Comparison of ENCODE assay signal across 26 cellular contexts in the genomic region with DNA sequence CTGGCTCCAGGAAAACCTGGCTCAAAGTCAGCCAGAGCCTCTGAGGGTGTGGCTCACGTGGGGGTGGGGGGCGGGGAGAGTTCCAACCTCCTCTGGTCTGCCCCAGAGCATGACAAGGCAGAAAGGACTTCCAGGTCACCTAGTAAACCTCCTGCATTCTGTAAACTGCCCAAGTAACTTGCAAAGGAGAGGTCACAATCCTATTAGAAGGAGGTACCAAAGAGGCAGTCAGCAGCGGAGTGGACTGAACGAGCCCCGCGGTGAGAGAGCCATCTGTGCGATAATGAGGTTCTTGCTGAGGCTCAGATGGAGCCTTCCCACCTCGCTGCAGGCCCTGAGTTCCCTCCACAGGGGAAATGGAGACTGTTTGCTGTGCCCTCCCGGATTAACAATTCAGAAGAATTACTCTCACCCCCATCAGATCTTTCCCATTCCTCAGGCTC. TPM values are rescaled to one million over a fixed set of nuclear protein-coding genes. Genes with fewer than 3 reads are reported as not detected.
A peak's percentile ranks its signal among the peaks of the same experiment; 100 is the strongest.
DNase-seq lines count a peak whose midpoint lies in the region; ATAC-seq, FAIRE-seq and TF ChIP-seq lines count a peak whose summit lies in the region.
"Had no signal": no experiment of that assay in that cellular context is flagged by ENCODE, and none has a peak within 500 bp of the region (broad histone marks: within the 10 kb centered on the region; RNA-seq: fewer than 3 reads in every experiment).

No MANE protein-coding gene starts in this region.

- no peak for FAIRE-seq in HepG2 (lab: Jason Lieb, UNC)
- FAIRE-seq: A549, H54, TTC549 had no signal

- no peak overlapping the region for H3K9ac ChIP-seq in Loucy (ENCODE audit: low read depth, low read length, poor library complexity, severe bottlenecking)
- no peak overlapping the region for H3K9ac ChIP-seq in HepG2 (ENCODE audit: insufficient read depth, low read depth, low read length)

- H3K9me3 ChIP-seq in Loucy (ENCODE audit: insufficient read depth, low read depth, low read length): no peaks in the 10 kb centered on the region
- H3K9me3 ChIP-seq in HepG2 (ENCODE audit: low read length): no peaks in the 10 kb centered on the region
- H3K9me3 ChIP-seq: A549, BE2C, right atrium auricular region, transverse colon had no signal

- no peak overlapping the region for H3K4me3 ChIP-seq in Loucy (ENCODE audit: low read length, poor library complexity, severe bottlenecking)
- H3K4me3 ChIP-seq in HepG2 (replicated peaks in 1 of 3; ENCODE audit: insufficient read depth in 1 of 3, low read depth in 2 of 3, low read length in 3 of 3): no peak overlapping the region
- H3K4me3 ChIP-seq: A549, cardiac muscle cell, right atrium auricular region, transverse colon had no signal

- H3K36me3 ChIP-seq in Loucy (ENCODE audit: insufficient read depth, low read length) (no peaks in the 10 kb centered on the region), HepG2 (replicated peaks in 1 of 2; ENCODE audit: control insufficient read depth in 1 of 2, insufficient read depth in 2 of 2, low read length in 2 of 2) (no peaks in the 10 kb centered on the region)
- H3K36me3 ChIP-seq: BE2C, cardiac muscle cell, right atrium auricular region, transverse colon had no signal

- TF ChIP-seq RAD21 in HepG2 (CRISPR knock-in tag; IDR thresholded peaks at IDR 0.05): no peak

- H3K79me2 ChIP-seq in Loucy (ENCODE audit: insufficient read depth, low read length) (no peaks in the 10 kb centered on the region), HepG2 (ENCODE audit: insufficient read depth, low read length) (no peaks in the 10 kb centered on the region)

- no peak overlapping the region for H3K27ac ChIP-seq in HepG2 (ENCODE audit: extremely low read length, insufficient read depth, low read length)
- H3K27ac ChIP-seq: cardiac muscle cell, right atrium auricular region, transverse colon had no signal

- H3K27me3 ChIP-seq in Loucy (ENCODE audit: insufficient read depth, low read length, poor library complexity, severe bottlenecking): no peaks in the 10 kb centered on the region
- H3K27me3 ChIP-seq in HepG2 (ENCODE audit: control insufficient read depth in 1 of 2, insufficient read depth in 2 of 2, low read length in 2 of 2): peaks cover 0 to 5% of the 10 kb centered on the region in 2 experiments; a peak in 1 of 5 replicates
- H3K27me3 ChIP-seq: BE2C, cardiac muscle cell, right atrium auricular region, transverse colon had no signal

- 16% methylated on average over 3 of the region's 9 CpGs for WGBS in HepG2 (ENCODE audit: low lambda C conversion rate)

- peak; percentile 76 for DNase-seq in ELF-1 (ENCODE audit: low read depth, low spot score)
- DNase-seq in SW480 (ENCODE audit: low spot score): peak; percentile 14
- no peak for DNase-seq in HepG2 (ENCODE audit: low spot score)
- DNase-seq in left ventricle myocardium superior: no peak
- no peak for DNase-seq in putamen (ENCODE audit: low spot score)
- DNase-seq: activated CD4-positive, alpha-beta T cell treated with anti-CD3 and anti-CD28 coated beads for 48 hours; activated naive CD4-positive, alpha-beta T cell treated with anti-CD3 and anti-CD28 coated beads, Interleukin-2, amount 10 ng/mL, durations not matched to agents 7 days and 5 days; anterior cingulate cortex; BE2C; dermis blood vessel endothelial cell; EL; naive thymus-derived CD8-positive, alpha-beta T cell; NCI-H1105; NCI-H2171; NCI-H526 treated with DMSO at 0.1 percent for 48 hours; Right ventricle myocardium superior; stimulated activated CD4-positive, alpha-beta T cell treated with anti-CD3 and anti-CD28 coated beads, Interleukin-4, amount 100 ng/mL, for 24 hours; transverse colon had no signal

- no peaks in the 10 kb centered on the region for H4K20me1 ChIP-seq in Loucy (ENCODE audit: insufficient read depth, low read length, poor library complexity, severe bottlenecking)
- H4K20me1 ChIP-seq in HepG2 (ENCODE audit: insufficient read depth, low read length): no peaks in the 10 kb centered on the region

- POLR2A ChIA-PET in HepG2 (lab: Yijun Ruan, JAX): no interaction called here

- TF ChIP-seq EP300 in HepG2 (IDR thresholded peaks at IDR 0.05; ENCODE audit: low read depth in 2 of 2, low read length in 2 of 2) (no peak), HepG2 (CRISPR knock-in tag; IDR thresholded peaks at IDR 0.05; ENCODE audit: borderline replicate concordance) (no peak)

- intact Hi-C loops in HepG2 (cut with micrococcal nuclease; ENCODE audit: unreplicated experiment) (loop anchor here (10.0 kb wide), 2 partner anchors 114 to 196 kb away; no protein-coding TSS in a partner anchor), left ventricle myocardium superior (cut with micrococcal nuclease) (no loop called here)

- H3K4me2 ChIP-seq in Loucy (ENCODE audit: low read depth, low read length, poor library complexity, severe bottlenecking): no peak overlapping the region
- 0 out of 2 replicates have a peak overlapping the region, but pooled peaks have one; percentile 32 for H3K4me2 ChIP-seq in HepG2 (ENCODE audit: low read depth, low read length)
- H3K4me2 ChIP-seq: A549 had no signal

- no peak for TF ChIP-seq POLR2A in HepG2 (IDR thresholded peaks at IDR 0.05; ENCODE audit: insufficient read depth in 1 of 2, low read depth in 2 of 2, low read length in 2 of 2)

- ATAC-seq in HepG2 (no peak), left ventricle myocardium superior (no peak), HG02938 (IDR thresholded peaks at IDR 0.05; ENCODE audit: unreplicated experiment) (no peak), GM21528 (IDR thresholded peaks at IDR 0.05; ENCODE audit: low FRiP score, unreplicated experiment) (no peak)
- ATAC-seq: A549; naive thymus-derived CD8-positive, alpha-beta T cell had no signal

- in situ Hi-C loops in HepG2 (cut with HindIII; ENCODE audit: extremely low pct_ligation_motif_present, low pct_unique_long_range_greater_than_20kb): no loop called here

- TF ChIP-seq CTCF in Loucy (conservative IDR thresholded peaks at IDR 0.05; ENCODE audit: low read length) (no peak), HepG2 (CRISPR knock-in tag; IDR thresholded peaks at IDR 0.05) (no peak)

- H2AFZ ChIP-seq in Loucy (ENCODE audit: low read length) (0 out of 2 replicates have a peak overlapping the region, but pooled peaks have one; percentile 66), HepG2 (ENCODE audit: low read length) (no peak overlapping the region)

- BruUV-seq in HepG2 (replicated peaks; lab: Mats Ljungman, UMichigan): no TSS peak

- no peaks in the 10 kb centered on the region for H3F3A ChIP-seq in Loucy (ENCODE audit: low read depth)

- H3K9me2 ChIP-seq in Loucy (replicated peaks; ENCODE audit: low read depth, low read length): no peaks in the 10 kb centered on the region

- CTCF ChIA-PET in HepG2 (lab: Yijun Ruan, JAX; ENCODE audit: low intra/inter-chr PET ratio, low total read pairs): no interaction called here

- H3K4me1 ChIP-seq in Loucy (ENCODE audit: insufficient read depth, low read length, poor library complexity, severe bottlenecking) (peaks cover 16% of the 10 kb centered on the region), HepG2 (ENCODE audit: insufficient read depth, low read length) (peaks cover 34% of the 10 kb centered on the region)
- H3K4me1 ChIP-seq: BE2C had no signal

TF ChIP-seq in HepG2, 621 proteins besides CTCF, POLR2A, EP300 and RAD21 (continues in another document):
- TF ChIP-seq ZNF841 (CRISPR knock-in tag; IDR thresholded peaks at IDR 0.05; ENCODE audit: borderline replicate concordance) (no peak), NKX3-1 (CRISPR knock-in tag; IDR thresholded peaks at IDR 0.05) (no peak)
- TF ChIP-seq, protein P1, sequence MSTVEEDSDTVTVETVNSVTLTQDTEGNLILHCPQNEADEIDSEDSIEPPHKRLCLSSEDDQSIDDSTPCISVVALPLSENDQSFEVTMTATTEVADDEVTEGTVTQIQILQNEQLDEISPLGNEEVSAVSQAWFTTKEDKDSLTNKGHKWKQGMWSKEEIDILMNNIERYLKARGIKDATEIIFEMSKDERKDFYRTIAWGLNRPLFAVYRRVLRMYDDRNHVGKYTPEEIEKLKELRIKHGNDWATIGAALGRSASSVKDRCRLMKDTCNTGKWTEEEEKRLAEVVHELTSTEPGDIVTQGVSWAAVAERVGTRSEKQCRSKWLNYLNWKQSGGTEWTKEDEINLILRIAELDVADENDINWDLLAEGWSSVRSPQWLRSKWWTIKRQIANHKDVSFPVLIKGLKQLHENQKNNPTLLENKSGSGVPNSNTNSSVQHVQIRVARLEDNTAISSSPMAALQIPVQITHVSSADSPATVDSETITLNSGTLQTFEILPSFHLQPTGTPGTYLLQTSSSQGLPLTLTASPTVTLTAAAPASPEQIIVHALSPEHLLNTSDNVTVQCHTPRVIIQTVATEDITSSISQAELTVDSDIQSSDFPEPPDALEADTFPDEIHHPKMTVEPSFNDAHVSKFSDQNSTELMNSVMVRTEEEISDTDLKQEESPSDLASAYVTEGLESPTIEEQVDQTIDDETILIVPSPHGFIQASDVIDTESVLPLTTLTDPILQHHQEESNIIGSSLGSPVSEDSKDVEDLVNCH (CRISPR knock-in tag; IDR thresholded peaks at IDR 0.05): no peak

RNA-seq across cellular contexts. Expression of gene GATA6, which starts 58.9 kb away (rescaled TPM):
- total RNA-seq in HepG2 (2016; rRNA removed; fragmentation: Illumina TruSeq; extraction: Trizol): 2.9 and 3.2 TPM in 2 replicates
- total RNA-seq in HepG2 (2016; cell fraction: cytosol; rRNA removed; fragmentation: Illumina TruSeq; extraction: Trizol; ENCODE audit: low read depth): 0.53 and 0.71 TPM in 2 replicates
- 2.5 and 3.4 TPM in 2 replicates for total RNA-seq in HepG2 (2016; cell fraction: insoluble cytoplasmic fraction; rRNA removed; fragmentation: Illumina TruSeq; extraction: Trizol)
- total RNA-seq in HepG2 (2016; cell fraction: membrane; rRNA removed; fragmentation: Illumina TruSeq; extraction: Trizol): 2.1 and 2.4 TPM in 2 replicates
- total RNA-seq in HepG2 (2016; cell fraction: nucleus; rRNA removed; fragmentation: Illumina TruSeq; extraction: Trizol): 2.9 and 3.3 TPM in 2 replicates
- 0.84 and 0.95 TPM in 2 replicates for polyA plus RNA-seq in HepG2 (2011; rRNA removed)
- 0.38 and 0.39 TPM in 2 replicates for polyA plus RNA-seq in HepG2 (2011; cell fraction: cytosol; rRNA removed)
- 1.6 and 2.6 TPM in 2 replicates for polyA plus RNA-seq in HepG2 (2011; cell fraction: nucleus; rRNA removed)
- 0.52 and 0.87 TPM in 2 replicates for polyA plus RNA-seq in HepG2 (2012)
- polyA plus RNA-seq in HepG2 (2016; cell fraction: cytosol; fragmentation: Illumina TruSeq; extraction: Trizol; ENCODE audit: low read depth): 0.33 and 0.35 TPM in 2 replicates
- 3.6 and 4.5 TPM in 2 replicates for polyA plus RNA-seq in HepG2 (2016; cell fraction: insoluble cytoplasmic fraction; fragmentation: Illumina TruSeq; extraction: Trizol; ENCODE audit: low read depth)
- 0.98 and 1.2 TPM in 2 replicates for polyA plus RNA-seq in HepG2 (2016; cell fraction: membrane; fragmentation: Illumina TruSeq; extraction: Trizol; ENCODE audit: low read depth)
- 4.1 and 6.0 TPM in 2 replicates for polyA plus RNA-seq in HepG2 (2016; cell fraction: nucleus; fragmentation: Illumina TruSeq; extraction: Trizol; ENCODE audit: insufficient read depth, low read depth)
- polyA minus RNA-seq in HepG2 (2011; rRNA and poly(A)+ RNA removed; ENCODE audit: low replicate concordance): 1.2 and 1.3 TPM in 2 replicates
- polyA minus RNA-seq in HepG2 (2011; cell fraction: cytosol; rRNA and poly(A)+ RNA removed): 0.89 and 1.1 TPM in 2 replicates
- 2.0 and 3.2 TPM in 2 replicates for polyA minus RNA-seq in HepG2 (2011; cell fraction: nucleus; rRNA and poly(A)+ RNA removed)
- total RNA-seq in left ventricle myocardium superior: 62.3 TPM

Comparison
In these comparisons a context has a peak if more than half of its experiments do, and no peak if none do; other contexts are left out.
1. DNase-seq: peak in ELF-1 (single experiment) and SW480 (single experiment); none in HepG2 (single experiment), left ventricle myocardium superior (single experiment) and putamen (single experiment).
2. RNA of gene GATA6, which starts 58.9 kb away (total RNA-seq): 62.3 TPM in left ventricle myocardium superior (single experiment); 0.53 to 3.4 TPM in HepG2; every median in the first group is over 10 times any median in the second.